Comparison of ENCODE assay signal across 25 cellular contexts in the genomic region with DNA sequence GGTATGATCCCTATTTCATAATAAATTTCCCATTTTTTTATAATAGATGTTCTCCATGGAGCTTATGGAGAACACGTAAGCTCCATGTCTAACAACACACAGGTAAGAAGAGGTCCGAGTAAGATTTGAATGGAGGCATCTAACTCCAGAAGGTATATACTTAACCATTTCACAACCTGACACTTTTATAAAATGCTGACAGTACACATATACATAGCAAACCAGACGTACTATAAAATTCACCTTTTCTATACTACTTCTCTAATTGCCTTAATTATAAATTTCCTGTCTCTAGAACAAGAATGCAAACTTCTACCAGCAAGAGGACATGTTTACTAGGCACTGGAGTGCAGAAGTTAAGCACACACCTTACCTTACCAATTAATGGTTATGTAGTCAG.
DNase-seq lines count a peak whose midpoint lies in the region; ATAC-seq, FAIRE-seq and TF ChIP-seq lines count a peak whose summit lies in the region.
"Had no signal": no experiment of that assay in that cellular context is flagged by ENCODE, and none has a peak within 500 bp of the region (broad histone marks: within the 10 kb centered on the region; RNA-seq: fewer than 3 reads in every experiment).

No MANE protein-coding gene starts in this region.

- H2AFZ ChIP-seq in ACC112 (ENCODE audit: low read length, unreplicated experiment) (no peak overlapping the region), IMR-90 (replicated peaks; ENCODE audit: low read length, poor library complexity) (no peak overlapping the region), osteoblast (ENCODE audit: low read length) (no peak overlapping the region)

- no peak overlapping the region for H4K8ac ChIP-seq in IMR-90 (ENCODE audit: low read depth in 2 of 2, low read length in 2 of 2)

- TF ChIP-seq RAD21 in A549 (conservative IDR thresholded peaks at IDR 0.05 in 1 of 2, IDR thresholded peaks at IDR 0.05 in 1 of 2): no peak
- no peak for TF ChIP-seq RAD21 in IMR-90 (IDR thresholded peaks at IDR 0.05; ENCODE audit: low read length)

- no peaks in the 10 kb centered on the region for H3K27me3 Mint-ChIP-seq in mesothelial cell of epicardium (ENCODE audit: low read depth)

- TF ChIP-seq CTCF in A549 (IDR thresholded peaks at IDR 0.05): no peak
- TF ChIP-seq CTCF in IMR-90 (conservative IDR thresholded peaks at IDR 0.05; ENCODE audit: low read depth, low read length): no peak
- TF ChIP-seq CTCF in osteoblast (IDR thresholded peaks at IDR 0.05; ENCODE audit: extremely low read depth, low read depth, low read length): no peak
- TF ChIP-seq CTCF in mesothelial cell of epicardium (IDR thresholded peaks at IDR 0.05; ENCODE audit: unreplicated experiment): no peak

- WGBS in A549 (ENCODE audit: missing lambda C conversion rate): 39% methylated on average over 3 of the region's 3 CpGs
- WGBS in IMR-90 (ENCODE audit: extremely low coverage in 2 of 2, insufficient read length in 1 of 2), 2 experiments: no CpG with 5 or more reads among the region's 3 CpGs

- BruUV-seq in IMR-90 (replicated peaks; lab: Mats Ljungman, UMichigan): no TSS peak

- no peak overlapping the region for H2AK9ac ChIP-seq in IMR-90 (replicated peaks; ENCODE audit: low read depth, low read length, poor library complexity)

- no peak overlapping the region for H3K9ac ChIP-seq in IMR-90 (ENCODE audit: low read depth, low read length)
- H3K9ac ChIP-seq: BLaER1 had no signal

- no peak for FAIRE-seq in A549 (lab: Jason Lieb, UNC)
- FAIRE-seq: D721Med, GM12878, GM12892, GM18507 had no signal

- dilution Hi-C loops in IMR-90 (cut with HindIII; ENCODE audit: low sequenced_read_pairs, unreplicated experiment): no loop called here

- no peaks in the 10 kb centered on the region for H3K36me3 Mint-ChIP-seq in mesothelial cell of epicardium
- H3K36me3 Mint-ChIP-seq: CD8-positive, alpha-beta T cell had no signal

- H3K27me3 ChIP-seq in ACC112 (ENCODE audit: insufficient read depth, low read length) (no peaks in the 10 kb centered on the region), IMR-90 (ENCODE audit: control insufficient read depth, insufficient read depth, low read length) (no peaks in the 10 kb centered on the region), osteoblast (ENCODE audit: insufficient read depth, low read length) (no peaks in the 10 kb centered on the region)
- H3K27me3 ChIP-seq: BE2C, BLaER1 had no signal

- H3K27ac Mint-ChIP-seq in mesothelial cell of epicardium: no peak overlapping the region
- H3K27ac Mint-ChIP-seq: CD4-positive, alpha-beta T cell; CD8-positive, alpha-beta T cell had no signal

- H3K23ac ChIP-seq in IMR-90 (ENCODE audit: low read depth, low read length): no peak overlapping the region

- TF ChIP-seq POLR2A in A549 (IDR thresholded peaks at IDR 0.05; ENCODE audit: low read length) (no peak), IMR-90 (IDR thresholded peaks at IDR 0.05; ENCODE audit: low read depth, low read length) (no peak)

- no peaks in the 10 kb centered on the region for H3K9me3 Mint-ChIP-seq in mesothelial cell of epicardium
- H3K9me3 Mint-ChIP-seq: CD4-positive, alpha-beta T cell; CD8-positive, alpha-beta T cell had no signal

- no peak for ATAC-seq in A549
- ATAC-seq in IMR-90 (ENCODE audit: low read depth): no peak
- ATAC-seq in activated CD4-positive, CD25-positive, alpha-beta regulatory T cell treated with anti-CD3 and anti-CD28 coated beads, Interleukin-2, amount 50 U/mL, for 24 hours: no peak
- ATAC-seq: CD8-positive, alpha-beta T cell; GM12878 had no signal

- H3K79me2 ChIP-seq in ACC112 (ENCODE audit: control insufficient read depth, insufficient read depth, low read length, unreplicated experiment) (no peaks in the 10 kb centered on the region), osteoblast (ENCODE audit: insufficient read depth, low read length) (no peaks in the 10 kb centered on the region)

- H3K4me3 ChIP-seq in A549 (no peak overlapping the region), ACC112 (ENCODE audit: low read depth, low read length) (peak overlapping the region; percentile 0; the same call in 1 of the 2 replicates), IMR-90 (ENCODE audit: insufficient read depth, low read depth, low read length) (no peak overlapping the region), osteoblast (ENCODE audit: insufficient read depth, low read length) (no peak overlapping the region)
- H3K4me3 ChIP-seq: BLaER1, GM12878 had no signal

- no peak for TF ChIP-seq EP300 in A549 (IDR thresholded peaks at IDR 0.05)

- no peaks in the 10 kb centered on the region for H3K9me3 ChIP-seq in A549
- no peaks in the 10 kb centered on the region for H3K9me3 ChIP-seq in IMR-90 (ENCODE audit: control insufficient read depth, insufficient read depth, low read length)
- H3K9me3 ChIP-seq in osteoblast (ENCODE audit: low read depth, low read length): no peaks in the 10 kb centered on the region
- H3K9me3 ChIP-seq: BE2C, BLaER1, Caco-2 had no signal

- intact Hi-C loops in IMR-90 (cut with micrococcal nuclease): no loop called here

- H3K79me1 ChIP-seq in IMR-90 (ENCODE audit: low read depth in 1 of 2, low read length in 2 of 2): no peaks in the 10 kb centered on the region

- H3K27ac ChIP-seq in A549 (no peak overlapping the region), ACC112 (ENCODE audit: low read depth, low read length) (peak overlapping the region; percentile 80), IMR-90 (ENCODE audit: insufficient read depth, low read length) (no peak overlapping the region), osteoblast (ENCODE audit: low read depth, low read length) (peak overlapping the region; percentile 75)
- H3K27ac ChIP-seq: BLaER1, C4-2B had no signal

- H2BK15ac ChIP-seq in IMR-90 (ENCODE audit: low read depth, low read length): no peak overlapping the region

- H3K4me3 Mint-ChIP-seq in mesothelial cell of epicardium: no peak overlapping the region
- H3K4me3 Mint-ChIP-seq: CD4-positive, alpha-beta T cell; CD8-positive, alpha-beta T cell had no signal

- no peaks in the 10 kb centered on the region for H3K9me1 ChIP-seq in IMR-90 (ENCODE audit: insufficient read depth, low read length)

- no peak overlapping the region for H4K5ac ChIP-seq in IMR-90 (ENCODE audit: low read depth, low read length)

- no peak overlapping the region for H3K56ac ChIP-seq in IMR-90 (ENCODE audit: extremely low read depth, insufficient read depth, low read length)

- H3K4me1 ChIP-seq in A549 (no peaks in the 10 kb centered on the region), ACC112 (ENCODE audit: control insufficient read depth, insufficient read depth, low read length, unreplicated experiment) (peaks cover 66% of the 10 kb centered on the region), IMR-90 (ENCODE audit: control insufficient read depth, insufficient read depth, low read length) (no peaks in the 10 kb centered on the region; the same call in 1 of the 2 replicates), osteoblast (ENCODE audit: insufficient read depth, low read length) (peaks cover 32% of the 10 kb centered on the region)
- H3K4me1 ChIP-seq: Caco-2 had no signal

- H4K20me1 ChIP-seq in IMR-90 (ENCODE audit: insufficient read depth, low read length): no peaks in the 10 kb centered on the region
- H4K20me1 ChIP-seq in osteoblast (ENCODE audit: insufficient read depth, low read length): no peaks in the 10 kb centered on the region
- H4K20me1 ChIP-seq: BLaER1 had no signal

- no peak overlapping the region for H2AK5ac ChIP-seq in IMR-90 (ENCODE audit: low read depth, low read length)

- CTCF ChIA-PET in A549 (lab: Yijun Ruan, JAX): no interaction called here
- CTCF ChIA-PET in IMR-90 (lab: Yijun Ruan, JAX): no interaction called here

- no peak for DNase-seq in A549 (ENCODE audit: low read depth in 1 of 2, low spot score in 1 of 2)
- no peak for DNase-seq in IMR-90
- DNase-seq in osteoblast (ENCODE audit: insufficient read length, low spot score, missing footprints): no peak
- DNase-seq in germinal center (ENCODE audit: low spot score): no peak
- no peak for DNase-seq in mesothelial cell of epicardium (ENCODE audit: low spot score in 2 of 2, unreplicated experiment in 2 of 2)
- DNase-seq in DMS53 (lab: John Stamatoyannopoulos, UW): no peak
- DNase-seq: 8988T; ACHN; BE2C; Calu3; CD4-positive, alpha-beta T cell; CD8-positive, alpha-beta T cell; DMS79; DND-41; EL; GDM1 had no signal

- POLR2A ChIA-PET in A549 (lab: Yijun Ruan, JAX): no interaction called here
- POLR2A ChIA-PET in IMR-90 (lab: Charles Lee; ENCODE audit: unreplicated experiment): no interaction called here

- no peak overlapping the region for H3K18ac ChIP-seq in IMR-90 (ENCODE audit: low read depth, low read length)

- H3K4ac ChIP-seq in IMR-90 (ENCODE audit: low read depth, low read length): no peak overlapping the region

- in situ Hi-C loops in IMR-90 (cut with MboI; ENCODE audit: low sequenced_read_pairs): no loop called here

- H4K91ac ChIP-seq in IMR-90 (ENCODE audit: insufficient read depth, low read depth, low read length): no peak overlapping the region

- no peak overlapping the region for H2BK5ac ChIP-seq in IMR-90 (ENCODE audit: low read depth, low read length, poor library complexity, severe bottlenecking)

- H3K36me3 ChIP-seq in ACC112 (ENCODE audit: insufficient read depth, low read length) (no peaks in the 10 kb centered on the region; the same call in 1 of the 2 replicates), IMR-90 (ENCODE audit: control insufficient read depth, insufficient read depth, low read length) (no peaks in the 10 kb centered on the region), osteoblast (ENCODE audit: insufficient read depth, low read length) (no peaks in the 10 kb centered on the region)
- H3K36me3 ChIP-seq: BE2C, BLaER1 had no signal

- H3K4me2 ChIP-seq in A549 (no peak overlapping the region), IMR-90 (ENCODE audit: low read depth, low read length) (no peak overlapping the region), osteoblast (ENCODE audit: insufficient read depth, low read length) (peak overlapping the region; percentile 37)
- H3K4me2 ChIP-seq: BLaER1 had no signal

- H3K14ac ChIP-seq in IMR-90 (replicated peaks; ENCODE audit: low read depth, low read length): no peak overlapping the region

- H3K4me1 Mint-ChIP-seq in mesothelial cell of epicardium: no peaks in the 10 kb centered on the region

- no peak overlapping the region for H2BK120ac ChIP-seq in IMR-90 (ENCODE audit: low read depth, low read length)

- H2BK20ac ChIP-seq in IMR-90 (ENCODE audit: low read depth, low read length): no peak overlapping the region

TF ChIP-seq in A549, 52 proteins besides CTCF, POLR2A, EP300 and RAD21:
- TF ChIP-seq MAFK (IDR thresholded peaks at IDR 0.05; ENCODE audit: partially characterized antibody): peak; percentile 34
- TF ChIP-seq RCOR1 (IDR thresholded peaks at IDR 0.05; ENCODE audit: low read depth, low read length): no peak
- TF ChIP-seq ESRRA (IDR thresholded peaks at IDR 0.05; ENCODE audit: borderline replicate concordance, low read length): no peak

TF ChIP-seq in IMR-90, 13 proteins besides CTCF, POLR2A, EP300 and RAD21:
- TF ChIP-seq MAFK (IDR thresholded peaks at IDR 0.05; ENCODE audit: low read depth, low read length): peak; percentile 72
- TF ChIP-seq CHD1 (IDR thresholded peaks at IDR 0.05; ENCODE audit: low read depth, low read length): no peak
TF ChIP-seq in IMR-90: peak in this region for 1.

Comparison
In these comparisons a context has a peak if more than half of its experiments do, and no peak if none do; other contexts are left out.
1. H3K27ac ChIP-seq: peak in ACC112 (single experiment) and osteoblast (single experiment); none in A549 (0 of 2) and IMR-90 (single experiment).